ENCODE assay signal across 9 cellular contexts in genomic region chr2:44778221-44778654, GRCh38.
DNase-seq lines count a peak whose midpoint lies in the region; ATAC-seq and TF ChIP-seq lines count a peak whose summit lies in the region.
"Had no signal": no experiment of that assay in that cellular context is flagged by ENCODE, and none has a peak within 500 bp of the region (broad histone marks: within the 10 kb centered on the region; RNA-seq: fewer than 3 reads in every experiment).

No MANE protein-coding gene starts in this region.

- peak overlapping the region; percentile 58; the same call in 1 of the 2 replicates for H3K27ac ChIP-seq in BLaER1

- peak overlapping the region; percentile 43 for H3K9ac ChIP-seq in BLaER1

- no peaks in the 10 kb centered on the region for H3K27me3 ChIP-seq in BLaER1

- H3K4me1 Mint-ChIP-seq in brain, result peaks cover 60% of the 10 kb centered on the region
- H3K4me1 Mint-ChIP-seq in effector memory CD8-positive, alpha-beta T cell (ENCODE audit: low read depth in 2 of 2), result no peaks in the 10 kb centered on the region

- intact Hi-C loops in posterior vena cava (cut with DNase I), result no loop called here

- peak overlapping the region in 4 of 5 experiments; percentile 51 to 74 (median 70) for H3K4me3 Mint-ChIP-seq in brain
- no peak overlapping the region for H3K4me3 Mint-ChIP-seq in effector memory CD8-positive, alpha-beta T cell

- H3K27ac Mint-ChIP-seq in brain, result no peak overlapping the region
- H3K27ac Mint-ChIP-seq in effector memory CD8-positive, alpha-beta T cell, result no peak overlapping the region

- H3K4me3 ChIP-seq in BLaER1, result peak overlapping the region; percentile 57

- H3K4me2 ChIP-seq in BLaER1, result peak overlapping the region; percentile 94

- H3K9me3 ChIP-seq in BLaER1, result peaks cover 15% of the 10 kb centered on the region

- DNase-seq in T1000 (lab: John Stamatoyannopoulos, UW), result no peak
- no peak for DNase-seq in posterior vena cava (ENCODE audit: low spot score)
- DNase-seq in effector memory CD8-positive, alpha-beta T cell, result no peak
- no peak for DNase-seq in activated T-cell treated with anti-CD3 and anti-CD28 coated beads, Interleukin-2, amount 50 U/mL, for 1 hour

- peaks cover 23% of the 10 kb centered on the region for H3K27me3 Mint-ChIP-seq in brain
- no peaks in the 10 kb centered on the region for H3K27me3 Mint-ChIP-seq in effector memory CD8-positive, alpha-beta T cell
- H3K27me3 Mint-ChIP-seq: CD4-positive, CD25-positive, alpha-beta regulatory T cell had no signal

- no peaks in the 10 kb centered on the region for H3K36me3 ChIP-seq in BLaER1

- H3K4me1 ChIP-seq in BLaER1, result peaks cover 32% of the 10 kb centered on the region

- no peaks in the 10 kb centered on the region for H4K20me1 ChIP-seq in BLaER1

- TF ChIP-seq CTCF in brain (conservative IDR thresholded peaks at IDR 0.05), result no peak

- ATAC-seq in GM19455 (IDR thresholded peaks at IDR 0.05; ENCODE audit: unreplicated experiment) (peak; percentile 55), HG03139 (IDR thresholded peaks at IDR 0.05; ENCODE audit: unreplicated experiment) (peak; percentile 41)
- no peak for ATAC-seq in effector memory CD8-positive, alpha-beta T cell (replicated peaks)

- peaks cover 8 to 25% (median 12%) of the 10 kb centered on the region in 5 experiments for H3K9me3 Mint-ChIP-seq in brain
- H3K9me3 Mint-ChIP-seq in effector memory CD8-positive, alpha-beta T cell, result no peaks in the 10 kb centered on the region

- H3K36me3 Mint-ChIP-seq in brain, result peaks cover 3% of the 10 kb centered on the region
- H3K36me3 Mint-ChIP-seq in effector memory CD8-positive, alpha-beta T cell (ENCODE audit: insufficient read depth), result no peaks in the 10 kb centered on the region

Comparison
In these comparisons a context has a peak if more than half of its experiments do, and no peak if none do; other contexts are left out.
1. H3K4me3 Mint-ChIP-seq: peak in brain (4 of 5); none in effector memory CD8-positive, alpha-beta T cell (0 of 2).